In the genomic region with DNA sequence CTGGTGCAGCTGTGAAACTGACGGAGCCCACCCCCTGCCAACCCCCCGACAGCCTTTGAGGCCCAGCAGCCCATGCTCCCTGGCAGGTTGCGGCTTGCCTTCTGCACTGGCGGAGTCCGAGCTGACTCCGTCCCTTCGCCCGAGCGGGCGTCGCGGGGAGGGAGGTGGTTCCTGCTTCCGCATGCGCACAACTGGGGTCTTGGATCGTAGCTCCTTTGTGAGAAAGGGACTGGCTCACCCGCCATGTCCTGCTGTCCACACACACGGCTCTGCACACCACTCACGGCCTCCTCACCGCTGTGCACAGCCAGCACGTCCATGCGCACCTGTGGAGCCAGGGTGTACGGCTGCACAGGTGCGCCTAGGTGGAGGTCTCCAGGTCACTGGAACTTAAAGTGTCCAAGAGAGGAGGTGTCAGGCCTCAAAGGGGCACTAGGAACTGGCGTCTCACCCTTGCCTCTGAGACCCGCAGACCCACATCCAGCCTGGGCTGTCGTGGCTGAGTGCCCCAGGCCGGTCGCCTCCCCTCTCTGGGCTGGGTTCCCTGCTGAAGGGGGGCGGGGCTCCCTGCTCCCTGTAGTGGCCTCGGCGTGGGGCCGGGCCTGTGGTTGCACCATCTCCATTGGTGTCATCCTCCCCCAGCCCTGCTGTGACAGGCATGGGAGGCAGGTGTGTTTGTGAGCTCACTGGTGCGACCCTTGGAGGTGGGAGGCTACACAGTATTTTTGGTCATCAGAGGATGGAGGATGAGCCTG, we compare ENCODE assay signal across 23 cellular contexts. TPM values are rescaled to one million over a fixed set of nuclear protein-coding genes. Genes with fewer than 3 reads are reported as not detected.
"Had no signal": no experiment of that assay in that cellular context is flagged by ENCODE, and none has a peak within 500 bp of the region (broad histone marks: within the 10 kb centered on the region; RNA-seq: fewer than 3 reads in every experiment).

No MANE protein-coding gene starts in this region.

- H3K27ac Mint-ChIP-seq: activated naive CD8-positive, alpha-beta T cell; activated T-cell treated with anti-CD3 and anti-CD28 coated beads, Interleukin-2, amount 50 U/mL, for 24 hours; activated T-helper 17 cell treated with anti-CD3 and anti-CD28 coated beads, Interleukin-2, amount 50 U/mL, for 72 hours; mesothelial cell of epicardium; naive thymus-derived CD8-positive, alpha-beta T cell; stimulated activated naive CD8-positive, alpha-beta T cell treated with anti-CD3 and anti-CD28 coated beads, Interleukin-15, Interleukin-2, amounts not matched to agents 100 ng/mL and 50 ng/mL, for 24 hours had no signal

- H3K4me1 ChIP-seq: esophagus squamous epithelium, gastrocnemius medialis, left ventricle myocardium inferior, prostate gland had no signal

- H3K27ac ChIP-seq: coronary artery, esophagus squamous epithelium, gastrocnemius medialis, left ventricle myocardium inferior, neutrophil, ovary, prostate gland, tibial artery had no signal

- H3K4me3 Mint-ChIP-seq: activated naive CD8-positive, alpha-beta T cell; activated T-cell treated with anti-CD3 and anti-CD28 coated beads, Interleukin-2, amount 50 U/mL, for 24 hours; activated T-helper 17 cell treated with anti-CD3 and anti-CD28 coated beads, Interleukin-2, amount 50 U/mL, for 72 hours; mesothelial cell of epicardium; naive thymus-derived CD8-positive, alpha-beta T cell; stimulated activated naive CD8-positive, alpha-beta T cell treated with anti-CD3 and anti-CD28 coated beads, Interleukin-15, Interleukin-2, amounts not matched to agents 100 ng/mL and 50 ng/mL, for 24 hours had no signal

- H3K27me3 ChIP-seq: ovary had no signal

- ATAC-seq: activated T-helper 17 cell treated with anti-CD3 and anti-CD28 coated beads, Interleukin-2, amount 50 U/mL, for 72 hours; gastrocnemius medialis; naive thymus-derived CD8-positive, alpha-beta T cell had no signal

- H3K36me3 ChIP-seq: esophagus squamous epithelium, gastrocnemius medialis, left ventricle myocardium inferior, neutrophil, ovary, prostate gland, tibial artery had no signal

- H3K4me1 Mint-ChIP-seq: activated T-helper 17 cell treated with anti-CD3 and anti-CD28 coated beads, Interleukin-2, amount 50 U/mL, for 72 hours; mesothelial cell of epicardium; naive thymus-derived CD8-positive, alpha-beta T cell had no signal

- DNase-seq: activated CD8-positive, alpha-beta memory T cell treated with anti-CD3 and anti-CD28 coated beads for 24 hours; activated CD8-positive, alpha-beta memory T cell treated with anti-CD3 and anti-CD28 coated beads, Interleukin-2, amount 50 U/mL, for 4 hours; activated T-cell treated with anti-CD3 and anti-CD28 coated beads, Interleukin-2, amount 50 U/mL, for 24 hours; amniotic stem cell; cerebellar nuclear complex; esophagus squamous epithelium; gastrocnemius medialis; hippocampal formation; kidney glomerular epithelial cell; left ventricle myocardium inferior; ovary; stimulated activated CD4-positive, alpha-beta T cell treated with anti-CD3 and anti-CD28 coated beads, Interleukin-12 subunit alpha, Interleukin-12 subunit beta, amount 100 ng/mL, for 4 hours; stimulated activated CD4-positive, alpha-beta T cell treated with anti-CD3 and anti-CD28 coated beads, Interleukin-4, amount 100 ng/mL, for 4 hours; tibial artery had no signal

- H3K9me3 Mint-ChIP-seq: activated T-cell treated with anti-CD3 and anti-CD28 coated beads, Interleukin-2, amount 50 U/mL, for 24 hours; activated T-helper 17 cell treated with anti-CD3 and anti-CD28 coated beads, Interleukin-2, amount 50 U/mL, for 72 hours; mesothelial cell of epicardium; naive thymus-derived CD8-positive, alpha-beta T cell; stimulated activated naive CD8-positive, alpha-beta T cell treated with anti-CD3 and anti-CD28 coated beads, Interleukin-15, Interleukin-2, amounts not matched to agents 100 ng/mL and 50 ng/mL, for 24 hours had no signal

- H3K4me3 ChIP-seq: coronary artery, esophagus squamous epithelium, gastrocnemius medialis, left ventricle myocardium inferior, ovary, prostate gland, tibial artery had no signal

- H3K9me3 ChIP-seq: esophagus squamous epithelium, gastrocnemius medialis, left ventricle myocardium inferior, neutrophil, ovary, prostate gland, tibial artery had no signal

- H3K36me3 Mint-ChIP-seq: activated naive CD8-positive, alpha-beta T cell; naive thymus-derived CD8-positive, alpha-beta T cell had no signal

RNA-seq across cellular contexts. Expression of a gene that starts 45.3 kb away (rescaled TPM):
- total RNA-seq: gastrocnemius medialis; naive thymus-derived CD8-positive, alpha-beta T cell; skeletal muscle tissue had no signal
